In genomic region chr7:107070710-107071109, GRCh38 we compare ENCODE assay signal across 14 cellular contexts.
"Had no signal": no experiment of that assay in that cellular context is flagged by ENCODE, and none has a peak within 500 bp of the region (broad histone marks: within the 10 kb centered on the region; RNA-seq: fewer than 3 reads in every experiment).

No MANE protein-coding gene starts in this region.

- H3K4me3 ChIP-seq: esophagus muscularis mucosa, gastrocnemius medialis, mucosa of descending colon, skin epidermis, stomach had no signal

- H3K9me3 Mint-ChIP-seq: effector memory CD8-positive, alpha-beta T cell; naive thymus-derived CD8-positive, alpha-beta T cell had no signal

- H3K27ac ChIP-seq: epithelial cell of prostate, esophagus muscularis mucosa, gastrocnemius medialis, neutrophil, skin epidermis, stomach had no signal

- DNase-seq: effector memory CD8-positive, alpha-beta T cell; gastrocnemius medialis; islet precursor cell; mucosa of descending colon; naive thymus-derived CD8-positive, alpha-beta T cell; posterior cingulate gyrus; stimulated activated CD4-positive, alpha-beta T cell treated with anti-CD3 and anti-CD28 coated beads, Interleukin-12 subunit alpha, Interleukin-12 subunit beta, amount 100 ng/mL, for 4 hours; stimulated activated naive CD4-positive, alpha-beta T cell; stomach; trophoblast cell had no signal

- H3K27me3 ChIP-seq: esophagus muscularis mucosa, gastrocnemius medialis, neutrophil, stomach had no signal

- H3K9me3 ChIP-seq: esophagus muscularis mucosa, gastrocnemius medialis, mucosa of descending colon, neutrophil, stomach had no signal

- H3K27ac Mint-ChIP-seq: effector memory CD8-positive, alpha-beta T cell; naive thymus-derived CD8-positive, alpha-beta T cell had no signal

- H3K36me3 Mint-ChIP-seq: naive thymus-derived CD8-positive, alpha-beta T cell had no signal

- H3K36me3 ChIP-seq: esophagus muscularis mucosa, gastrocnemius medialis, neutrophil, stomach had no signal

- H3K4me1 Mint-ChIP-seq: naive thymus-derived CD8-positive, alpha-beta T cell had no signal

- H3K4me1 ChIP-seq: gastrocnemius medialis had no signal

- H3K4me3 Mint-ChIP-seq: effector memory CD8-positive, alpha-beta T cell; naive thymus-derived CD8-positive, alpha-beta T cell had no signal

- H3K27me3 Mint-ChIP-seq: naive thymus-derived CD8-positive, alpha-beta T cell had no signal
